Comparison of ENCODE assay signal across 1 cellular context in genomic region chr19:35868823-35869326, GRCh38.
A peak's percentile ranks its signal among the peaks of the same experiment; 100 is the strongest.
TF ChIP-seq lines count a peak whose summit lies in the region.

No MANE protein-coding gene starts in this region.

TF ChIP-seq in HepG2, 621 proteins besides CTCF, POLR2A, EP300 and RAD21:
- no peak for TF ChIP-seq HNRNPLL (IDR thresholded peaks at IDR 0.05; ENCODE audit: low read depth, low read length, poor library complexity, severe bottlenecking)
- 0 out of 2 replicates have a peak, but pooled peaks have one; percentile 7 for TF ChIP-seq MTA1 (CRISPR knock-in tag; IDR thresholded peaks at IDR 0.05; ENCODE audit: borderline replicate concordance)
- no peak for TF ChIP-seq LRRFIP1 (CRISPR knock-in tag; conservative IDR thresholded peaks at IDR 0.05)
- TF ChIP-seq ZNF580 (CRISPR knock-in tag; IDR thresholded peaks at IDR 0.05; ENCODE audit: borderline replicate concordance, low read depth) = no peak
- no peak for TF ChIP-seq GLMP (CRISPR knock-in tag; IDR thresholded peaks at IDR 0.05; ENCODE audit: borderline replicate concordance)
- 0 out of 2 replicates have a peak, but pooled peaks have one; percentile 15 for TF ChIP-seq ZNF563 (CRISPR knock-in tag; IDR thresholded peaks at IDR 0.05)
- TF ChIP-seq ZFX (CRISPR knock-in tag; IDR thresholded peaks at IDR 0.05; ENCODE audit: low read depth) = 0 out of 2 replicates have a peak, but pooled peaks have one; percentile 15
- TF ChIP-seq ZBTB4 (CRISPR knock-in tag; IDR thresholded peaks at IDR 0.05; ENCODE audit: borderline replicate concordance) = no peak
